ENCODE assay signal across 9 cellular contexts in the genomic region with DNA sequence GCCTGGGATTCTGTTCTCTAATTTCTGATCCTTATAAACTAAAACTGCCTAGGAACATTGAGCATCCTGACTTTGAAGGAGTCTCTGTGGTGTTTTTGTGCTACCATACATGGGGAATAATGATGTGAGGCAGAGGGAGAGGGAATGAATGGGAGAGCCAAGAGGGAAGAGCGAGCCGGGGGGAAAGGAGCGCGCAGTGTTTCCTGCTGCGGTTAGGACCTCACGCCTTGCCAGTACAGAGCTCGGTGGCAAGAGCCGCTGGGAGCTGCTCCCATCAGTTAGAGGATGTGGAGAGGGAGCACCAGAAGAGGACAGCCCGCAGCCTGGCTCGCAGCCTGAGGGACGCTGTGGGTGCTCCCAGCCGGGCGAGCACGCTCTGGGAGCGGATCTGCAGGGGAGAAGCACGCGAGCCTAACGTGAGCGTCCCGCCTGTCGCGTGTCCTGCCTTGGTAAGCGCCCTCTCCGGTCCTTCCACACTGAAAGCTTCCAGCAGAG.
DNase-seq lines count a peak whose midpoint lies in the region; TF ChIP-seq lines count a peak whose summit lies in the region.
"Had no signal": no experiment of that assay in that cellular context is flagged by ENCODE, and none has a peak within 500 bp of the region (broad histone marks: within the 10 kb centered on the region; RNA-seq: fewer than 3 reads in every experiment).

No MANE protein-coding gene starts in this region.

- no peaks in the 10 kb centered on the region for H3K9me2 ChIP-seq in OCI-LY1 (ENCODE audit: low read depth, low read length)

- TF ChIP-seq CTCF in HFFc6 (IDR thresholded peaks at IDR 0.05) (no peak), OCI-LY1 (IDR thresholded peaks at IDR 0.05; ENCODE audit: low read length) (no peak; the same call in 1 of the 2 replicates), uterus (IDR thresholded peaks at IDR 0.05) (no peak)

- H3K36me3 Mint-ChIP-seq in HFFc6 (ENCODE audit: low read depth) = no peaks in the 10 kb centered on the region

- H3K4me3 ChIP-seq in GM08714 (ENCODE audit: low read length) = peak overlapping the region; percentile 63; the same call in 1 of the 2 replicates
- peak overlapping the region; percentile 69 for H3K4me3 ChIP-seq in OCI-LY1 (ENCODE audit: low read depth, low read length, poor library complexity, severe bottlenecking)
- peak overlapping the region; percentile 33 for H3K4me3 ChIP-seq in effector memory CD4-positive, alpha-beta T cell (ENCODE audit: insufficient read depth, low read depth, low read length, poor library complexity, severe bottlenecking)
- H3K4me3 ChIP-seq in uterus = peak overlapping the region; percentile 31 to 32

- H3F3A ChIP-seq in OCI-LY1 (ENCODE audit: insufficient read depth, low read length) = peaks cover 18% of the 10 kb centered on the region

- no peak for TF ChIP-seq POLR2A in uterus (IDR thresholded peaks at IDR 0.05)

- peaks cover 25% of the 10 kb centered on the region for H3K27me3 Mint-ChIP-seq in HFFc6 (ENCODE audit: insufficient read depth)

- H2AFZ ChIP-seq in OCI-LY1 (ENCODE audit: low read length) = no peak overlapping the region

- peak overlapping the region; percentile 85 for H3K9ac ChIP-seq in OCI-LY1 (ENCODE audit: low read length)

- peak; percentile 5 for DNase-seq in HFFc6
- DNase-seq in effector memory CD4-positive, alpha-beta T cell = no peak
- DNase-seq in mucosa of gallbladder (ENCODE audit: low spot score) = peak; percentile 36
- peak in 1 of 2 donors; percentile 50 for DNase-seq in uterus
- no peak for DNase-seq in AML-193 (lab: John Stamatoyannopoulos, UW)
- no peak for DNase-seq in NK-92 (lab: John Stamatoyannopoulos, UW; ENCODE audit: unreplicated experiment)

- H3K4me3 Mint-ChIP-seq in HFFc6 = peak overlapping the region; percentile 74

- H3K27ac ChIP-seq in OCI-LY1 (ENCODE audit: low read depth, low read length, poor library complexity, severe bottlenecking) (peak overlapping the region; percentile 99), uterus (peak overlapping the region; percentile 35 to 79)
- H3K27ac ChIP-seq in effector memory CD4-positive, alpha-beta T cell (ENCODE audit: insufficient read depth, low read length, poor library complexity, severe bottlenecking) = peak overlapping the region; percentile 66

- H3K4me1 Mint-ChIP-seq in HFFc6 (ENCODE audit: low read depth) = peaks cover 17% of the 10 kb centered on the region

- peak overlapping the region; percentile 27 for H3K27ac Mint-ChIP-seq in HFFc6

- peaks cover 76% of the 10 kb centered on the region for H3K4me1 ChIP-seq in OCI-LY1 (ENCODE audit: insufficient read depth, low read length, severe bottlenecking)
- H3K4me1 ChIP-seq in effector memory CD4-positive, alpha-beta T cell (ENCODE audit: control insufficient read depth, insufficient read depth, low read length, poor library complexity, severe bottlenecking) = peaks cover 52% of the 10 kb centered on the region
- H3K4me1 ChIP-seq in uterus = peaks cover 0 to 4% of the 10 kb centered on the region in 2 donors

- H3K9me3 ChIP-seq in OCI-LY1 (ENCODE audit: low read length) (no peaks in the 10 kb centered on the region), uterus (no peaks in the 10 kb centered on the region)
- no peaks in the 10 kb centered on the region for H3K9me3 ChIP-seq in effector memory CD4-positive, alpha-beta T cell (ENCODE audit: control insufficient read depth, low read length)
- H3K9me3 ChIP-seq: thyroid gland had no signal

- intact Hi-C loops in uterus (cut with DNase I; ENCODE audit: low total_unique reads) = no loop called here

- H3K4me2 ChIP-seq in OCI-LY1 (ENCODE audit: low read length) = peak overlapping the region; percentile 91

- H4K20me1 ChIP-seq in OCI-LY1 (ENCODE audit: insufficient read depth, low read length) = no peaks in the 10 kb centered on the region

- no peaks in the 10 kb centered on the region for H3K27me3 ChIP-seq in OCI-LY1 (ENCODE audit: insufficient read depth, low read length)
- no peaks in the 10 kb centered on the region for H3K27me3 ChIP-seq in effector memory CD4-positive, alpha-beta T cell (replicated peaks; ENCODE audit: control insufficient read depth, insufficient read depth, low read length, poor library complexity, severe bottlenecking)
- H3K27me3 ChIP-seq in uterus = no peaks in the 10 kb centered on the region
- H3K27me3 ChIP-seq: thyroid gland had no signal

- H3K36me3 ChIP-seq in OCI-LY1 (ENCODE audit: insufficient read depth, low read length) = peaks cover 19% of the 10 kb centered on the region; the same call in 1 of the 2 replicates
- no peaks in the 10 kb centered on the region for H3K36me3 ChIP-seq in effector memory CD4-positive, alpha-beta T cell (ENCODE audit: control insufficient read depth, insufficient read depth, low read length)
- H3K36me3 ChIP-seq in uterus = no peaks in the 10 kb centered on the region
- H3K36me3 ChIP-seq: thyroid gland had no signal

- no peaks in the 10 kb centered on the region for H3K9me3 Mint-ChIP-seq in HFFc6

- peaks cover 37% of the 10 kb centered on the region for H3K79me2 ChIP-seq in OCI-LY1 (ENCODE audit: insufficient read depth, low read length)

Comparison
In these comparisons a context has a peak if more than half of its experiments do, and no peak if none do; other contexts are left out.
1. DNase-seq: peak in HFFc6 (single experiment) and mucosa of gallbladder (single experiment); none in effector memory CD4-positive, alpha-beta T cell (0 of 3), AML-193 (0 of 2) and NK-92 (single experiment).
2. Peak in every context shown above with its lines, with median percentiles within 50 percentile points of each other: H3K4me3 ChIP-seq and H3K27ac ChIP-seq.